In the genomic region with DNA sequence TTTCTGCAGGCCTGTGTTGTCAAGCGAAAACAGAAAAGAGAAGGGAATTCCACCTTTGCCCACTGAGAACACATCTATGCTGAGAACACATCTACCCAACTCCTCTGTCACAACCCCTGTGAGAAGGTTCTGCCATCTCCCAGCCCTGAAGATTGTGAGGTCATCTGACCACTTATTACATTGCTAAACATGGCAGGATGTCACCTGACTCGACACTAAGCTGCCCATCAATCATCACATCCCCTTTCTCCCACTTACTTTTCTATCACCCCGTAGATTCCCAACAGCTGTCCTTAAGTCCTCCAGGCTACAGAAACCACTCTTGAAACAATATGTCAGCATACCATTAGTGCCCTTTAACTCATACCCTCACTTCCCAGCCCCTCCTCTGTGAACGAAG, we compare ENCODE assay signal across 1 cellular context.
TF ChIP-seq lines count a peak whose summit lies in the region.

No MANE protein-coding gene starts in this region.

TF ChIP-seq in H1, 55 proteins besides CTCF, POLR2A, EP300 and RAD21 (continued from another document):
- TF ChIP-seq, protein P1, sequence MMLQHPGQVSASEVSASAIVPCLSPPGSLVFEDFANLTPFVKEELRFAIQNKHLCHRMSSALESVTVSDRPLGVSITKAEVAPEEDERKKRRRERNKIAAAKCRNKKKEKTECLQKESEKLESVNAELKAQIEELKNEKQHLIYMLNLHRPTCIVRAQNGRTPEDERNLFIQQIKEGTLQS (IDR thresholded peaks at IDR 0.05; ENCODE audit: insufficient read depth, low read depth, low read length): no peak
- TF ChIP-seq EZH2 (IDR thresholded peaks at IDR 0.05; ENCODE audit: low read depth, low read length, severe bottlenecking) (no peak), ZNF274 (IDR thresholded peaks at IDR 0.05; ENCODE audit: borderline replicate concordance, extremely low read depth, low read length) (no peak), SIX5 (IDR thresholded peaks at IDR 0.05; ENCODE audit: low read depth, low read length) (no peak)
